19 cellular contexts compared by ENCODE assay signal in the genomic region with DNA sequence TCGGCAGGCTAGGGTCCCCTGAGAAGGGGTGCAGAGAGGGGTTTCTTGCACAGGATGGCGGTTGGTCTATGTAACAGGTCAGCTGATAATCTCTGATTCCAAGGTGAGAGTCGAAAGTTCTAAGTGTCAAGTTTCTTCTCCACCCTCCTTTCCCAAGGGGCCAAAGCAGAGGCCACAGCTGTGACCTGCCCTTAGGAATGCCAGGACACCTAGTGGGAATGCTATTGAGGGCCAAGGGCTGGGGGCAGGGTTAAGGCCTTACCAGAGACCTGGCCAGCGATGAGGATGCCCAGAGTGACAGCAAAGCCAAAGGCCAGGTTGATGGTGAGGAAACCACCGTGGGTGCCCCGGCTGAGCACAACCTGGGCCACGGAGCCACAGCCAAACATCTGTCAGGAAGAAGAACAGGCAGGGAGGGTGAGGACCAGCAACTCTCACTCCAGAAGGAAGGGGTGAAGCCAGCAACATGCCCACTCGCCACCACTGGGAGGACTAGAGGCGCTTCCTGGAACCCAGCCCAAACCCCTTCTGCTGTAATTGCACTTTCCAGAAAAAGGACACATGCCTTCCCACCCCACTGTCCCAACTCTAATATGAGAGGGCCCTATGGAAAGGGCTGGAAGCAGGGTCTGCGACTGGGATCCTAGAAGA. TPM values are rescaled to one million over a fixed set of nuclear protein-coding genes. Genes with fewer than 3 reads are reported as not detected.
A peak's percentile ranks its signal among the peaks of the same experiment; 100 is the strongest.
DNase-seq lines count a peak whose midpoint lies in the region; ATAC-seq, FAIRE-seq and TF ChIP-seq lines count a peak whose summit lies in the region.
"Had no signal": no experiment of that assay in that cellular context is flagged by ENCODE, and none has a peak within 500 bp of the region (broad histone marks: within the 10 kb centered on the region; RNA-seq: fewer than 3 reads in every experiment).

No MANE protein-coding gene starts in this region.

- 24% methylated on average over 6 of the region's 10 CpGs for WGBS in HepG2 (ENCODE audit: low lambda C conversion rate)
- WGBS in right lobe of liver (ENCODE audit: insufficient coverage, low coverage, low lambda C conversion rate, missing lambda C conversion rate), result 31% methylated on average over 4 of the region's 10 CpGs

- POLR2A ChIA-PET in HepG2 (lab: Yijun Ruan, JAX), result interaction anchor here (0.7 to 2.9 kb wide), 3 partner anchors 10 to 48 kb away, joined by 3 to 10 read pairs (median 9); no protein-coding TSS in a partner anchor

- H3K79me2 ChIP-seq in HepG2 (ENCODE audit: insufficient read depth, low read length), result no peaks in the 10 kb centered on the region

- FAIRE-seq in HepG2 (lab: Jason Lieb, UNC) (no peak), kidney (lab: Jason Lieb, UNC) (no peak)
- FAIRE-seq: D721Med had no signal

- no TSS peak for BruUV-seq in HepG2 (replicated peaks; lab: Mats Ljungman, UMichigan)

- peak overlapping the region; percentile 57 for H3K4me2 ChIP-seq in HepG2 (ENCODE audit: low read depth, low read length)
- H3K4me2 ChIP-seq: neural progenitor cell, SK-N-SH had no signal

- no peak for TF ChIP-seq CTCF in HepG2 (CRISPR knock-in tag; IDR thresholded peaks at IDR 0.05)
- no peak for TF ChIP-seq CTCF in right lobe of liver (IDR thresholded peaks at IDR 0.05)
- TF ChIP-seq CTCF in RWPE2 (IDR thresholded peaks at IDR 0.05; ENCODE audit: poor library complexity, severe bottlenecking), result no peak
- no peak for TF ChIP-seq CTCF in kidney (IDR thresholded peaks at IDR 0.05; ENCODE audit: borderline replicate concordance, extremely low read depth, insufficient read depth)

- intact Hi-C loops in HepG2 (cut with micrococcal nuclease; ENCODE audit: unreplicated experiment) (no loop called here), right lobe of liver (cut with DNase I) (no loop called here), kidney (cut with DNase I) (no loop called here)

- in situ Hi-C loops in HepG2 (cut with HindIII; ENCODE audit: extremely low pct_ligation_motif_present, low pct_unique_long_range_greater_than_20kb), result no loop called here

- H3K27me3 ChIP-seq in HepG2 (ENCODE audit: control insufficient read depth in 1 of 2, insufficient read depth in 2 of 2, low read length in 2 of 2), result peaks cover 8 to 37% of the 10 kb centered on the region in 2 experiments
- H3K27me3 ChIP-seq in right lobe of liver, result no peaks in the 10 kb centered on the region
- no peaks in the 10 kb centered on the region for H3K27me3 ChIP-seq in RWPE2 (ENCODE audit: insufficient read depth, poor library complexity, severe bottlenecking)
- H3K27me3 ChIP-seq: adrenal gland had no signal

- H3K4me1 ChIP-seq in HepG2 (ENCODE audit: insufficient read depth, low read length), result peaks cover 64% of the 10 kb centered on the region
- H3K4me1 ChIP-seq in right lobe of liver, result peaks cover 0 to 42% (median 8%) of the 10 kb centered on the region in 4 donors
- H3K4me1 ChIP-seq in RWPE2 (ENCODE audit: insufficient read depth, poor library complexity, severe bottlenecking), result peaks cover 38% of the 10 kb centered on the region
- peaks cover 18 to 26% of the 10 kb centered on the region in 2 donors for H3K4me1 ChIP-seq in kidney (ENCODE audit: control insufficient read depth in 1 of 2, insufficient read depth in 1 of 2, low read depth in 1 of 2, low read length in 2 of 2)

- no peaks in the 10 kb centered on the region for H4K20me1 ChIP-seq in HepG2 (ENCODE audit: insufficient read depth, low read length)

- H3K9ac ChIP-seq in HepG2 (ENCODE audit: insufficient read depth, low read depth, low read length) (no peak overlapping the region), kidney (ENCODE audit: low read length in 2 of 2) (no peak overlapping the region)
- H3K9ac ChIP-seq: neural progenitor cell, SK-N-SH had no signal

- CTCF ChIA-PET in HepG2 (lab: Yijun Ruan, JAX; ENCODE audit: low intra/inter-chr PET ratio, low total read pairs), result no interaction called here

- TF ChIP-seq POLR2A in HepG2 (IDR thresholded peaks at IDR 0.05; ENCODE audit: insufficient read depth in 1 of 2, low read depth in 2 of 2, low read length in 2 of 2) (no peak), right lobe of liver (IDR thresholded peaks at IDR 0.05) (no peak)

- DNase-seq in HepG2 (ENCODE audit: low spot score), result no peak
- DNase-seq in right lobe of liver, result no peak
- DNase-seq in RWPE2 (ENCODE audit: low spot score), result no peak
- DNase-seq in kidney, result no peak
- no peak for DNase-seq in activated gamma-delta T cell treated with Interleukin-2 at 50 U/mL for 16 hours
- no peak for DNase-seq in AG08395 (ENCODE audit: low spot score)
- no peak for DNase-seq in DMS153 (lab: John Stamatoyannopoulos, UW)
- DNase-seq: activated T-cell treated with anti-CD3 and anti-CD28 coated beads, Interleukin-2, amount 50 U/mL, for 4 hours; left cardiac atrium; midbrain; NCI-H1048; NCI-H526; SK-N-SH; stomach had no signal

- TF ChIP-seq RAD21 in HepG2 (CRISPR knock-in tag; IDR thresholded peaks at IDR 0.05), result no peak

- peak overlapping the region in 1 of 3 experiments; percentile 25; a peak in 1 of 6 replicates for H3K4me3 ChIP-seq in HepG2 (replicated peaks in 1 of 3; ENCODE audit: insufficient read depth in 1 of 3, low read depth in 2 of 3, low read length in 3 of 3)
- H3K4me3 ChIP-seq in right lobe of liver, result no peak overlapping the region
- no peak overlapping the region for H3K4me3 ChIP-seq in RWPE2 (ENCODE audit: severe bottlenecking)
- H3K4me3 ChIP-seq in kidney (ENCODE audit: low read length in 2 of 2), result peak overlapping the region; percentile 3 to 24
- H3K4me3 ChIP-seq: adrenal gland, neural progenitor cell, stomach had no signal

- H2AFZ ChIP-seq in HepG2 (ENCODE audit: low read length), result no peak overlapping the region
- H2AFZ ChIP-seq: neural progenitor cell had no signal

- H3K9me3 ChIP-seq in HepG2 (ENCODE audit: low read length) (no peaks in the 10 kb centered on the region), right lobe of liver (no peaks in the 10 kb centered on the region), RWPE2 (ENCODE audit: severe bottlenecking) (no peaks in the 10 kb centered on the region), kidney (ENCODE audit: control insufficient read depth in 1 of 2, low read length in 2 of 2) (no peaks in the 10 kb centered on the region)
- H3K9me3 ChIP-seq: adrenal gland, SK-N-SH, stomach had no signal

- no peaks in the 10 kb centered on the region for H3K36me3 ChIP-seq in HepG2 (replicated peaks in 1 of 2; ENCODE audit: control insufficient read depth in 1 of 2, insufficient read depth in 2 of 2, low read length in 2 of 2)
- H3K36me3 ChIP-seq in right lobe of liver, result peaks cover 0 to 28% (median 6%) of the 10 kb centered on the region in 4 donors
- no peaks in the 10 kb centered on the region for H3K36me3 ChIP-seq in RWPE2 (ENCODE audit: low read depth)
- peaks cover 0 to 6% of the 10 kb centered on the region in 2 donors for H3K36me3 ChIP-seq in kidney (ENCODE audit: control insufficient read depth in 1 of 2, insufficient read depth in 2 of 2, low read length in 2 of 2)
- H3K36me3 ChIP-seq: adrenal gland, neural progenitor cell had no signal

- ATAC-seq in HepG2, result no peak
- ATAC-seq in right lobe of liver, result no peak
- ATAC-seq in RWPE2 (ENCODE audit: low read depth), result no peak
- ATAC-seq in GM18502 (IDR thresholded peaks at IDR 0.05; ENCODE audit: poor library complexity, unreplicated experiment), result no peak
- ATAC-seq: activated T-cell treated with anti-CD3 and anti-CD28 coated beads, Interleukin-2, amount 50 U/mL, for 4 hours; left cardiac atrium had no signal

- TF ChIP-seq EP300 in HepG2 (IDR thresholded peaks at IDR 0.05; ENCODE audit: low read depth in 2 of 2, low read length in 2 of 2) (no peak), HepG2 (CRISPR knock-in tag; IDR thresholded peaks at IDR 0.05; ENCODE audit: borderline replicate concordance) (no peak)

- H3K27ac ChIP-seq in HepG2 (ENCODE audit: extremely low read length, insufficient read depth, low read length) (no peak overlapping the region), right lobe of liver (peak overlapping the region in 1 of 3 donors; percentile 2), RWPE2 (ENCODE audit: poor library complexity, severe bottlenecking) (peak overlapping the region; percentile 12), kidney (ENCODE audit: low read depth in 2 of 2, low read length in 2 of 2) (peak overlapping the region in 1 of 2 donors; percentile 65)
- H3K27ac ChIP-seq: HL-60, neural progenitor cell had no signal

RNA-seq across cellular contexts. Expression of a gene that starts 3.8 kb away (rescaled TPM):
- total RNA-seq in HepG2 (2016; rRNA removed; fragmentation: Illumina TruSeq; extraction: Trizol) (0.87 and 1.4 TPM in 2 replicates), right lobe of liver (100 to 1,000 TPM in 3 of 6 experiments, 10 to 100 TPM in 3; 49.7 to 158 (median 109) TPM), kidney (135 TPM)
- total RNA-seq in HepG2 (2016; cell fraction: cytosol; rRNA removed; fragmentation: Illumina TruSeq; extraction: Trizol; ENCODE audit: low read depth), result 0.30 and 0.62 TPM in 2 replicates
- total RNA-seq in HepG2 (2016; cell fraction: insoluble cytoplasmic fraction; rRNA removed; fragmentation: Illumina TruSeq; extraction: Trizol), result 0.73 and 1.5 TPM in 2 replicates
- 0.65 and 0.99 TPM in 2 replicates for total RNA-seq in HepG2 (2016; cell fraction: membrane; rRNA removed; fragmentation: Illumina TruSeq; extraction: Trizol)
- total RNA-seq in HepG2 (2016; cell fraction: nucleus; rRNA removed; fragmentation: Illumina TruSeq; extraction: Trizol), result 1.2 and 1.3 TPM in 2 replicates
- polyA plus RNA-seq in HepG2 (2011; rRNA removed) (5.5 and 12.2 TPM in 2 replicates), kidney (ENCODE audit: insufficient read depth, low read depth, low replicate concordance) (401 TPM)
- 7.3 and 9.8 TPM in 2 replicates for polyA plus RNA-seq in HepG2 (2011; cell fraction: cytosol; rRNA removed)
- 8.4 and 11.9 TPM in 2 replicates for polyA plus RNA-seq in HepG2 (2011; cell fraction: nucleus; rRNA removed)
- 14.8 and 18.2 TPM in 2 replicates for polyA plus RNA-seq in HepG2 (2012)
- 0.33 and 0.46 TPM in 2 replicates for polyA plus RNA-seq in HepG2 (2016; cell fraction: cytosol; fragmentation: Illumina TruSeq; extraction: Trizol; ENCODE audit: low read depth)
- polyA plus RNA-seq in HepG2 (2016; cell fraction: insoluble cytoplasmic fraction; fragmentation: Illumina TruSeq; extraction: Trizol; ENCODE audit: low read depth), result 0.59 and 0.63 TPM in 2 replicates
- 0.94 and 1.2 TPM in 2 replicates for polyA plus RNA-seq in HepG2 (2016; cell fraction: membrane; fragmentation: Illumina TruSeq; extraction: Trizol; ENCODE audit: low read depth)
- 1.4 and 2.5 TPM in 2 replicates for polyA plus RNA-seq in HepG2 (2016; cell fraction: nucleus; fragmentation: Illumina TruSeq; extraction: Trizol; ENCODE audit: insufficient read depth, low read depth)
- polyA minus RNA-seq in HepG2 (2011; rRNA and poly(A)+ RNA removed; ENCODE audit: low replicate concordance), result 6.2 and 648 TPM in 2 replicates
- polyA minus RNA-seq in HepG2 (2011; cell fraction: cytosol; rRNA and poly(A)+ RNA removed), result 4.7 and 6.3 TPM in 2 replicates
- polyA minus RNA-seq in HepG2 (2011; cell fraction: nucleus; rRNA and poly(A)+ RNA removed), result 2.0 and 2.7 TPM in 2 replicates

RNA-seq across cellular contexts. Expression of a gene that starts 30.1 kb away (rescaled TPM):
- total RNA-seq in HepG2 (2016; rRNA removed; fragmentation: Illumina TruSeq; extraction: Trizol) (28.6 and 30.2 TPM in 2 replicates), right lobe of liver (10 to 100 TPM; 12.3 to 26.1 (median 15.4) TPM), kidney (32.8 TPM)
- total RNA-seq in HepG2 (2016; cell fraction: cytosol; rRNA removed; fragmentation: Illumina TruSeq; extraction: Trizol; ENCODE audit: low read depth), result 2.8 and 3.9 TPM in 2 replicates
- total RNA-seq in HepG2 (2016; cell fraction: insoluble cytoplasmic fraction; rRNA removed; fragmentation: Illumina TruSeq; extraction: Trizol), result 22.1 and 31.4 TPM in 2 replicates
- 9.8 and 10.2 TPM in 2 replicates for total RNA-seq in HepG2 (2016; cell fraction: membrane; rRNA removed; fragmentation: Illumina TruSeq; extraction: Trizol)
- total RNA-seq in HepG2 (2016; cell fraction: nucleus; rRNA removed; fragmentation: Illumina TruSeq; extraction: Trizol), result 23.4 and 29.5 TPM in 2 replicates
- polyA plus RNA-seq in HepG2 (2011; rRNA removed) (17.0 and 23.0 TPM in 2 replicates), kidney (ENCODE audit: insufficient read depth, low read depth, low replicate concordance) (10.8 TPM)
- 9.7 and 9.8 TPM in 2 replicates for polyA plus RNA-seq in HepG2 (2011; cell fraction: cytosol; rRNA removed)
- 48.7 and 50.3 TPM in 2 replicates for polyA plus RNA-seq in HepG2 (2011; cell fraction: nucleus; rRNA removed)
- polyA plus RNA-seq in HepG2 (2012), result 14.2 and 17.1 TPM in 2 replicates
- polyA plus RNA-seq in HepG2 (2016; cell fraction: cytosol; fragmentation: Illumina TruSeq; extraction: Trizol; ENCODE audit: low read depth), result 2.5 and 2.9 TPM in 2 replicates
- polyA plus RNA-seq in HepG2 (2016; cell fraction: insoluble cytoplasmic fraction; fragmentation: Illumina TruSeq; extraction: Trizol; ENCODE audit: low read depth), result 22.0 and 27.2 TPM in 2 replicates
- 5.3 and 7.6 TPM in 2 replicates for polyA plus RNA-seq in HepG2 (2016; cell fraction: membrane; fragmentation: Illumina TruSeq; extraction: Trizol; ENCODE audit: low read depth)
- 49.3 and 51.6 TPM in 2 replicates for polyA plus RNA-seq in HepG2 (2016; cell fraction: nucleus; fragmentation: Illumina TruSeq; extraction: Trizol; ENCODE audit: insufficient read depth, low read depth)
- 38.5 and 95.8 TPM in 2 replicates for polyA minus RNA-seq in HepG2 (2011; rRNA and poly(A)+ RNA removed; ENCODE audit: low replicate concordance)
- polyA minus RNA-seq in HepG2 (2011; cell fraction: cytosol; rRNA and poly(A)+ RNA removed), result 10.8 and 11.3 TPM in 2 replicates
- polyA minus RNA-seq in HepG2 (2011; cell fraction: nucleus; rRNA and poly(A)+ RNA removed), result 26.0 and 29.8 TPM in 2 replicates

RNA-seq across cellular contexts. Expression of a gene that starts 41.3 kb away (rescaled TPM):
- total RNA-seq in HepG2 (2016; rRNA removed; fragmentation: Illumina TruSeq; extraction: Trizol) (0.58 and 1.9 TPM in 2 replicates), right lobe of liver (10 to 100 TPM; 10.4 to 25.1 (median 16.6) TPM), kidney (11.9 TPM)
- 0.71 and 0.81 TPM in 2 replicates for total RNA-seq in HepG2 (2016; cell fraction: cytosol; rRNA removed; fragmentation: Illumina TruSeq; extraction: Trizol; ENCODE audit: low read depth)
- 1.0 and 1.6 TPM in 2 replicates for total RNA-seq in HepG2 (2016; cell fraction: insoluble cytoplasmic fraction; rRNA removed; fragmentation: Illumina TruSeq; extraction: Trizol)
- total RNA-seq in HepG2 (2016; cell fraction: membrane; rRNA removed; fragmentation: Illumina TruSeq; extraction: Trizol), result 0.74 and 0.86 TPM in 2 replicates
- total RNA-seq in HepG2 (2016; cell fraction: nucleus; rRNA removed; fragmentation: Illumina TruSeq; extraction: Trizol), result 2.8 and 3.0 TPM in 2 replicates
- polyA plus RNA-seq in HepG2 (2011; rRNA removed) (2.1 and 5.6 TPM in 2 replicates), kidney (ENCODE audit: insufficient read depth, low read depth, low replicate concordance) (45.3 TPM)
- 2.7 and 3.2 TPM in 2 replicates for polyA plus RNA-seq in HepG2 (2011; cell fraction: cytosol; rRNA removed)
- 24.1 and 31.8 TPM in 2 replicates for polyA plus RNA-seq in HepG2 (2011; cell fraction: nucleus; rRNA removed)
- 7.9 and 9.8 TPM in 2 replicates for polyA plus RNA-seq in HepG2 (2012)
- 0.60 and 0.85 TPM in 2 replicates for polyA plus RNA-seq in HepG2 (2016; cell fraction: cytosol; fragmentation: Illumina TruSeq; extraction: Trizol; ENCODE audit: low read depth)
- polyA plus RNA-seq in HepG2 (2016; cell fraction: insoluble cytoplasmic fraction; fragmentation: Illumina TruSeq; extraction: Trizol; ENCODE audit: low read depth), result 0.82 and 1.2 TPM in 2 replicates
- 1.2 and 1.7 TPM in 2 replicates for polyA plus RNA-seq in HepG2 (2016; cell fraction: membrane; fragmentation: Illumina TruSeq; extraction: Trizol; ENCODE audit: low read depth)
- polyA plus RNA-seq in HepG2 (2016; cell fraction: nucleus; fragmentation: Illumina TruSeq; extraction: Trizol; ENCODE audit: insufficient read depth, low read depth), result 7.8 and 9.5 TPM in 2 replicates
- polyA minus RNA-seq in HepG2 (2011; rRNA and poly(A)+ RNA removed; ENCODE audit: low replicate concordance), result 1.9 and 6.0 TPM in 2 replicates
- polyA minus RNA-seq in HepG2 (2011; cell fraction: cytosol; rRNA and poly(A)+ RNA removed), result 1.2 and 1.5 TPM in 2 replicates
- 6.2 and 6.6 TPM in 2 replicates for polyA minus RNA-seq in HepG2 (2011; cell fraction: nucleus; rRNA and poly(A)+ RNA removed)
- total RNA-seq: activated T-cell treated with anti-CD3 and anti-CD28 coated beads, Interleukin-2, amount 50 U/mL, for 4 hours had no signal

Comparison
In these comparisons a context has a peak if more than half of its experiments do, and no peak if none do; other contexts are left out.
1. RNA of a gene that starts 3.8 kb away (total RNA-seq): 135 TPM in kidney (single experiment) and 49.7 to 158 TPM in right lobe of liver; 0.30 to 1.5 TPM in HepG2; every median in the first group is over 10 times any median in the second.
2. H3K4me3 ChIP-seq: peak in kidney (2 of 2); none in right lobe of liver (0 of 3) and RWPE2 (single experiment).